1 cellular context compared by ENCODE assay signal in the genomic region with DNA sequence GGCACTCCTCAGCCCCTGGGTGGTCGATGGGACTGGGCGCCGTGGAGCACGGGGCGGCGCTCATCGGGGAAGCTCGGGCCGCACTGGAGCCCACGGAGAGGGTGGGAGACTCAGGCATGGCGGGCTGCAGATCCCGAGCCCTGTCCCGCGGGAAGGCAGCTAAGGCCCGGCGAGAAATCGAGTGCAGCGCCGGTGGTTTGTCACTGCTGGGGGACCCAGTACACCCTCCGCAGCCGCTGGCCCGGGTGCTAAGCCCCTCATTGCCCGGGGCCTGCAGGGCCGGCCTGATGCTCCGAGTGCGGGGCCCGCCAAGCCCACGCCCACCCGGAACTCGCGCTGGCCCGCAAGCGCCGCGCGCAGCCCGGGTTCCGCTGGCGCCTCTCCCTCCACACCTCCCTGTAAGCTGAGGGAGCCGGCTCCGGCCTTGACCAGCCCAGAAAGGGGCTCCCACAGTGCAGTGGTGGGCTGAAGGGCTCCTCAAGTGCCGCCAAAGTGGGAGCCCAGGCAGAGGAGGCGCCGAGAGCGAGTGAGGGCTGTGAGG. TPM values are rescaled to one million over a fixed set of nuclear protein-coding genes. Genes with fewer than 3 reads are reported as not detected.
"Had no signal": no experiment of that assay in that cellular context is flagged by ENCODE, and none has a peak within 500 bp of the region (broad histone marks: within the 10 kb centered on the region; RNA-seq: fewer than 3 reads in every experiment).

No MANE protein-coding gene starts in this region.

RNA-seq across cellular contexts. Expression of a gene that starts 34.7 kb away (rescaled TPM):
- total RNA-seq: G401 had no signal
